Comparison of ENCODE assay signal across 8 cellular contexts in genomic region chr22:35582861-35583670, GRCh38. TPM values are rescaled to one million over a fixed set of nuclear protein-coding genes. Genes with fewer than 3 reads are reported as not detected.
DNase-seq lines count a peak whose midpoint lies in the region; ATAC-seq and TF ChIP-seq lines count a peak whose summit lies in the region.

No MANE protein-coding gene starts in this region.

- H3K4me3 ChIP-seq in LNCaP clone FGC (ENCODE audit: low read depth, low read length) = no peak overlapping the region

- no peak overlapping the region for H3K4me3 Mint-ChIP-seq in activated naive CD8-positive, alpha-beta T cell treated with anti-CD3 and anti-CD28 coated beads for 36 hours
- no peak overlapping the region for H3K4me3 Mint-ChIP-seq in progenitor cell of endocrine pancreas (ENCODE audit: low read depth)

- peak; percentile 23 for DNase-seq in DMS79 (lab: John Stamatoyannopoulos, UW)
- DNase-seq in LNCaP clone FGC (ENCODE audit: low read depth) = peak; percentile 30
- DNase-seq in SK-N-DZ (ENCODE audit: low spot score) = peak; percentile 75
- peak; percentile 38 for DNase-seq in activated naive CD8-positive, alpha-beta T cell treated with anti-CD3 and anti-CD28 coated beads for 36 hours
- DNase-seq in Right ventricle myocardium superior = peak; percentile 68
- DNase-seq in progenitor cell of endocrine pancreas (ENCODE audit: low spot score, unreplicated experiment) = peak; percentile 49

- H3K36me3 Mint-ChIP-seq in activated naive CD8-positive, alpha-beta T cell treated with anti-CD3 and anti-CD28 coated beads for 36 hours = no peaks in the 10 kb centered on the region
- no peaks in the 10 kb centered on the region for H3K36me3 Mint-ChIP-seq in progenitor cell of endocrine pancreas (ENCODE audit: insufficient read depth)

- no peaks in the 10 kb centered on the region for H3K4me1 Mint-ChIP-seq in activated naive CD8-positive, alpha-beta T cell treated with anti-CD3 and anti-CD28 coated beads for 36 hours
- H3K4me1 Mint-ChIP-seq in progenitor cell of endocrine pancreas (ENCODE audit: low read depth) = no peaks in the 10 kb centered on the region

- peak; percentile 84 for TF ChIP-seq CTCF in LNCaP clone FGC (IDR thresholded peaks at IDR 0.05; ENCODE audit: control insufficient read depth, extremely low read depth, insufficient read depth)
- TF ChIP-seq CTCF in progenitor cell of endocrine pancreas (IDR thresholded peaks at IDR 0.05; ENCODE audit: unreplicated experiment) = peak; percentile 91

- no peaks in the 10 kb centered on the region for H3K9me3 Mint-ChIP-seq in activated naive CD8-positive, alpha-beta T cell treated with anti-CD3 and anti-CD28 coated beads for 36 hours
- no peaks in the 10 kb centered on the region for H3K9me3 Mint-ChIP-seq in progenitor cell of endocrine pancreas (ENCODE audit: low read depth)

- intact Hi-C loops in Right ventricle myocardium superior (cut with DNase I) = loop anchor here (5.0 kb wide), 2 partner anchors 236 to 539 kb away; no protein-coding TSS in a partner anchor

- no peak overlapping the region for H3K27ac Mint-ChIP-seq in activated naive CD8-positive, alpha-beta T cell treated with anti-CD3 and anti-CD28 coated beads for 36 hours
- H3K27ac Mint-ChIP-seq in progenitor cell of endocrine pancreas = no peak overlapping the region

- peaks cover 4% of the 10 kb centered on the region for H3K27me3 Mint-ChIP-seq in activated naive CD8-positive, alpha-beta T cell treated with anti-CD3 and anti-CD28 coated beads for 36 hours
- peaks cover 5% of the 10 kb centered on the region for H3K27me3 Mint-ChIP-seq in progenitor cell of endocrine pancreas

- ATAC-seq in Right ventricle myocardium superior (ENCODE audit: poor library complexity) = peak; percentile 51
- ATAC-seq in GM21619 (IDR thresholded peaks at IDR 0.05; ENCODE audit: unreplicated experiment) = no peak
- ATAC-seq in GM21717 (IDR thresholded peaks at IDR 0.05; ENCODE audit: unreplicated experiment) = no peak

RNA-seq across cellular contexts. Expression of gene MB, which starts 34.1 kb away (rescaled TPM):
- 0.34 TPM in 1 of 2 replicates, not detected in the other for polyA plus RNA-seq in SK-N-DZ (2014; cell fraction: cytosol; rRNA removed)
- polyA plus RNA-seq in SK-N-DZ (2014; cell fraction: nucleus; rRNA removed) = not detected in 2 replicates
- total RNA-seq in activated naive CD8-positive, alpha-beta T cell treated with anti-CD3 and anti-CD28 coated beads for 36 hours = not detected
- total RNA-seq in Right ventricle myocardium superior (19,506 TPM), progenitor cell of endocrine pancreas (not detected in 2 replicates)

RNA-seq across cellular contexts. Expression of gene RASD2, which starts 42.4 kb away (rescaled TPM):
- polyA plus RNA-seq in SK-N-DZ (2014; cell fraction: cytosol; rRNA removed) = not detected in 2 replicates
- polyA plus RNA-seq in SK-N-DZ (2014; cell fraction: nucleus; rRNA removed) = not detected in 2 replicates
- under 1 TPM; 0.06 to 0.16 TPM for total RNA-seq in activated naive CD8-positive, alpha-beta T cell treated with anti-CD3 and anti-CD28 coated beads for 36 hours
- total RNA-seq in Right ventricle myocardium superior (9.4 TPM), progenitor cell of endocrine pancreas (0.07 TPM in 1 of 2 replicates, not detected in the other)

Comparison
In these comparisons a context has a peak if more than half of its experiments do, and no peak if none do; other contexts are left out.
1. DNase-seq: peak in every context shown above with its lines; median percentile 75 in SK-N-DZ; 68 in Right ventricle myocardium superior; 49 in progenitor cell of endocrine pancreas; 38 in activated naive CD8-positive, alpha-beta T cell treated with anti-CD3 and anti-CD28 coated beads for 36 hours; 30 in LNCaP clone FGC; 23 in DMS79.
2. RNA of gene MB, which starts 34.1 kb away (total RNA-seq): 19,506 TPM in Right ventricle myocardium superior (single experiment); not detected in activated naive CD8-positive, alpha-beta T cell treated with anti-CD3 and anti-CD28 coated beads for 36 hours and not detected in progenitor cell of endocrine pancreas; every median in the first group is over 1,000 times any median in the second.